ENCODE assay signal across 19 cellular contexts in genomic region chr2:40120021-40120420, GRCh38.
"Had no signal": no experiment of that assay in that cellular context is flagged by ENCODE, and none has a peak within 500 bp of the region (broad histone marks: within the 10 kb centered on the region; RNA-seq: fewer than 3 reads in every experiment).

No MANE protein-coding gene starts in this region.

- DNase-seq: activated CD4-positive, alpha-beta T cell treated with anti-CD3 and anti-CD28 coated beads, Interleukin-2, amount 10 ng/mL, durations not matched to agents 24 days and 14 days; activated CD8-positive, alpha-beta memory T cell treated with anti-CD3 and anti-CD28 coated beads, Interleukin-2, amount 50 U/mL, for 4 hours; activated naive CD4-positive, alpha-beta T cell treated with anti-CD3 and anti-CD28 coated beads, Interleukin-2, amount 10 ng/mL, durations not matched to agents 7 days and 5 days; activated naive CD8-positive, alpha-beta T cell treated with anti-CD3 and anti-CD28 coated beads, Interleukin-2, amount 50 U/mL, for 24 hours; activated T-cell treated with anti-CD3 and anti-CD28 coated beads, Interleukin-2, amount 50 U/mL, for 4 hours; anterior cingulate cortex; brain microvascular endothelial cell; cortex of kidney; erythroblast; hypothalamus; left lung; midbrain; nephron progenitor cell; nucleus accumbens; posterior cingulate gyrus; sigmoid colon; spleen; stimulated activated CD4-positive, alpha-beta T cell treated with anti-CD3 and anti-CD28 coated beads, Interleukin-4, amount 100 ng/mL, for 4 hours had no signal

- ATAC-seq: activated naive CD8-positive, alpha-beta T cell treated with anti-CD3 and anti-CD28 coated beads, Interleukin-2, amount 50 U/mL, for 24 hours; activated T-cell treated with anti-CD3 and anti-CD28 coated beads, Interleukin-2, amount 50 U/mL, for 4 hours; left lung; stimulated activated memory B cell treated with anti-CD40 and anti-IgM and Interleukin-4, amounts not matched to agents 10 μg/mL and 1 μg/mL and 100 μg/mL, for 72 hours had no signal
